1 cellular context compared by ENCODE assay signal in the genomic region with DNA sequence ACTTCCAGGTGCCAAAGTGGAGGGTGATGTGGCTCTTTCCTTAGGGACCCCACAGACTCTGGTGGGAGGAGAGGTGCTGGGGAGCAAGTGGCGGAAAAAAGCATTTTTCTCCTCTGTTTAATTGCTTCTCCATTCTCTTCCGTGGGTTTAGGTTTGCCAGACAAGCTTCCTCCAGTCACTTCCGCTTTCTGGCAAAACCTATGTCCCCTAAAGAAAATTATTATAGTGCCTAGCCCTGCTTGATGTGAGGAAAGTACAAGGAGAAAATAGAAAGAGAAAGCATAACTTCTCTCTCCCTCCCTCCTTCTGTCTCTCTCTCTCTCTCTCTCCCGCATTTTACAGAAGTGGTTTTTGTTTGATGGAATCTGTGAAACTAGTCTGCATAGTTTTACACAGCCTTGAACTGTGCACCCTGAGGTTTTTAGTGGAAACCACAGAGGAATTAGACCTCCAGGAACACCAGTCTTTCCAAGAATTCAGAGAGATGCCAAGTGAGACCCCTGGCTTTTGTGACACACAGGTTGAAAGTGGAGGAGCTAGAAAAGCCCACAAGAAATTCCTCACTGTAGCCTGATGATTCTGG.
TF ChIP-seq lines count a peak whose summit lies in the region.

No MANE protein-coding gene starts in this region.

TF ChIP-seq in GM12878, 131 proteins besides CTCF, POLR2A, EP300 and RAD21 (continued from another document):
- TF ChIP-seq, protein P1, sequence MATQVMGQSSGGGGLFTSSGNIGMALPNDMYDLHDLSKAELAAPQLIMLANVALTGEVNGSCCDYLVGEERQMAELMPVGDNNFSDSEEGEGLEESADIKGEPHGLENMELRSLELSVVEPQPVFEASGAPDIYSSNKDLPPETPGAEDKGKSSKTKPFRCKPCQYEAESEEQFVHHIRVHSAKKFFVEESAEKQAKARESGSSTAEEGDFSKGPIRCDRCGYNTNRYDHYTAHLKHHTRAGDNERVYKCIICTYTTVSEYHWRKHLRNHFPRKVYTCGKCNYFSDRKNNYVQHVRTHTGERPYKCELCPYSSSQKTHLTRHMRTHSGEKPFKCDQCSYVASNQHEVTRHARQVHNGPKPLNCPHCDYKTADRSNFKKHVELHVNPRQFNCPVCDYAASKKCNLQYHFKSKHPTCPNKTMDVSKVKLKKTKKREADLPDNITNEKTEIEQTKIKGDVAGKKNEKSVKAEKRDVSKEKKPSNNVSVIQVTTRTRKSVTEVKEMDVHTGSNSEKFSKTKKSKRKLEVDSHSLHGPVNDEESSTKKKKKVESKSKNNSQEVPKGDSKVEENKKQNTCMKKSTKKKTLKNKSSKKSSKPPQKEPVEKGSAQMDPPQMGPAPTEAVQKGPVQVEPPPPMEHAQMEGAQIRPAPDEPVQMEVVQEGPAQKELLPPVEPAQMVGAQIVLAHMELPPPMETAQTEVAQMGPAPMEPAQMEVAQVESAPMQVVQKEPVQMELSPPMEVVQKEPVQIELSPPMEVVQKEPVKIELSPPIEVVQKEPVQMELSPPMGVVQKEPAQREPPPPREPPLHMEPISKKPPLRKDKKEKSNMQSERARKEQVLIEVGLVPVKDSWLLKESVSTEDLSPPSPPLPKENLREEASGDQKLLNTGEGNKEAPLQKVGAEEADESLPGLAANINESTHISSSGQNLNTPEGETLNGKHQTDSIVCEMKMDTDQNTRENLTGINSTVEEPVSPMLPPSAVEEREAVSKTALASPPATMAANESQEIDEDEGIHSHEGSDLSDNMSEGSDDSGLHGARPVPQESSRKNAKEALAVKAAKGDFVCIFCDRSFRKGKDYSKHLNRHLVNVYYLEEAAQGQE (IDR thresholded peaks at IDR 0.05; ENCODE audit: low read depth, low read length), result no peak
- TF ChIP-seq ATF7 (IDR thresholded peaks at IDR 0.05; ENCODE audit: low read depth) (no peak), TARDBP (IDR thresholded peaks at IDR 0.05; ENCODE audit: borderline replicate concordance) (no peak), CREB1 (IDR thresholded peaks at IDR 0.05; ENCODE audit: low read depth) (no peak), SMARCA5 (IDR thresholded peaks at IDR 0.05) (no peak), HDGF (IDR thresholded peaks at IDR 0.05) (no peak), NBN (IDR thresholded peaks at IDR 0.05) (no peak)
- TF ChIP-seq, protein P2, sequence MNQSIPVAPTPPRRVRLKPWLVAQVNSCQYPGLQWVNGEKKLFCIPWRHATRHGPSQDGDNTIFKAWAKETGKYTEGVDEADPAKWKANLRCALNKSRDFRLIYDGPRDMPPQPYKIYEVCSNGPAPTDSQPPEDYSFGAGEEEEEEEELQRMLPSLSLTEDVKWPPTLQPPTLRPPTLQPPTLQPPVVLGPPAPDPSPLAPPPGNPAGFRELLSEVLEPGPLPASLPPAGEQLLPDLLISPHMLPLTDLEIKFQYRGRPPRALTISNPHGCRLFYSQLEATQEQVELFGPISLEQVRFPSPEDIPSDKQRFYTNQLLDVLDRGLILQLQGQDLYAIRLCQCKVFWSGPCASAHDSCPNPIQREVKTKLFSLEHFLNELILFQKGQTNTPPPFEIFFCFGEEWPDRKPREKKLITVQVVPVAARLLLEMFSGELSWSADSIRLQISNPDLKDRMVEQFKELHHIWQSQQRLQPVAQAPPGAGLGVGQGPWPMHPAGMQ (IDR thresholded peaks at IDR 0.05; ENCODE audit: borderline replicate concordance), result no peak
- TF ChIP-seq, protein P3, sequence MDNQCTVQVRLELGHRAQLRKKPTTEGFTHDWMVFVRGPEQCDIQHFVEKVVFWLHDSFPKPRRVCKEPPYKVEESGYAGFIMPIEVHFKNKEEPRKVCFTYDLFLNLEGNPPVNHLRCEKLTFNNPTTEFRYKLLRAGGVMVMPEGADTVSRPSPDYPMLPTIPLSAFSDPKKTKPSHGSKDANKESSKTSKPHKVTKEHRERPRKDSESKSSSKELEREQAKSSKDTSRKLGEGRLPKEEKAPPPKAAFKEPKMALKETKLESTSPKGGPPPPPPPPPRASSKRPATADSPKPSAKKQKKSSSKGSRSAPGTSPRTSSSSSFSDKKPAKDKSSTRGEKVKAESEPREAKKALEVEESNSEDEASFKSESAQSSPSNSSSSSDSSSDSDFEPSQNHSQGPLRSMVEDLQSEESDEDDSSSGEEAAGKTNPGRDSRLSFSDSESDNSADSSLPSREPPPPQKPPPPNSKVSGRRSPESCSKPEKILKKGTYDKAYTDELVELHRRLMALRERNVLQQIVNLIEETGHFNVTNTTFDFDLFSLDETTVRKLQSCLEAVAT (IDR thresholded peaks at IDR 0.05), result no peak
